Comparison of ENCODE assay signal across 8 cellular contexts in the genomic region with DNA sequence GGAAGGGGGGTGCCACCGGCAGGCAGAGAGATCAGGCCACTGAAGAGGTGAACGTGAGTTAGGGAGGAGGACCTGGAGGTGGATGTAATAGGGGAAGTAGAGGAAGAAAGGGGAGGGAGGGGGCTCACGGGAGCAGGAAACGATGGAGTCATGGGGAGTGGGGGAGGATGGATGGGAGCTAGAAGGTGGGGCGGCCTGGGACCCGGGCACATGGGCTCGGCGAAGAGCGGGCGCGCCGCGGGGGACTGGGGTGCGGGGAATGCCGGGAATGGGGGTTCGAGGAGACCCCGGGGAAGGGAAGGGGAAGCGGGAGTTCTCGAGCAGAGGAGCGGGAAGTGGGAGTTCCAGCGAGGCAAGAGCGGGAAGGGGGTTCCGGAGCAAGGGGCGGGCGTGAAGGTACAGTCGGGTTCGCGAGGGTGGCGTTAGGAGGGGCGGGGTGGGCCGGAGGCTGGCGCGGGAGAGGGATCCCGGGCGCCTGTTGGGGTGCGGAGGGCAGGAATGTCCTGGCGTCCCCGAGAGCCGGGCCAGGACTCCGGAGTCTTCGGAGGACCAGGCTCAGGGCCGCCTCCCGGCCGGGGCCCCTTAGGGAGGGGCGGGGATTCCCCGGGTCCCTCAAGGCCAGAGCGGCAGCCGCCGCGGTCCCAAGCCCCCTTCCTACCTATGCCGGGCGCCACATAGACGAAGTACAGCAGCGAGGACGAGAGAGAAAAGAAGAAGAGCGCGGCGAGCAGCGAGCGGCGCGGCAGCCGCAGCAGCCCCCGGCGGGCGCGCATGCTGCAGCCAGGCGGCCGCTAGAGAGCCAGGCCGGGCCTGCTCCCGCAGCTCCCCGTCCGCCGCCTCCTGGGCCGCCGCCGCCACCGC. TPM values are rescaled to one million over a fixed set of nuclear protein-coding genes. Genes with fewer than 3 reads are reported as not detected.
A peak's percentile ranks its signal among the peaks of the same experiment; 100 is the strongest.
DNase-seq lines count a peak whose midpoint lies in the region; ATAC-seq, FAIRE-seq and TF ChIP-seq lines count a peak whose summit lies in the region.

No MANE protein-coding gene starts in this region.

- peak overlapping the region; percentile 72 for H3K4me2 ChIP-seq in endothelial cell of umbilical vein (ENCODE audit: insufficient read depth, low read length)

- H3K4me1 ChIP-seq in endothelial cell of umbilical vein (ENCODE audit: control insufficient read depth, extremely low read depth, insufficient read depth, low read length) (peaks cover 23% of the 10 kb centered on the region), mucosa of stomach (ENCODE audit: control insufficient read depth, insufficient read depth, low read length) (peaks cover 14% of the 10 kb centered on the region), tibial nerve (peaks cover 0 to 54% (median 28%) of the 10 kb centered on the region in 4 donors)

- no peak for TF ChIP-seq EP300 in tibial nerve (IDR thresholded peaks at IDR 0.05)

- no TSS peak for BruUV-seq in endothelial cell of umbilical vein (replicated peaks; lab: Mats Ljungman, UMichigan)

- in situ Hi-C loops in G401 (cut with HindIII; ENCODE audit: low sequenced_read_pairs) = no loop called here

- H3K27ac ChIP-seq in endothelial cell of umbilical vein (ENCODE audit: insufficient read depth, low read depth, low read length) (peak overlapping the region; percentile 79), tibial nerve (peak overlapping the region; percentile 70 to 93 (median 91))

- CTCF ChIA-PET in endothelial cell of umbilical vein (lab: Charles Lee) = interaction anchor here (1.0 to 2.3 kb wide), 6 partner anchors 11 to 171 kb away, joined by 3 to 10 read pairs (median 4); no protein-coding TSS in a partner anchor

- ATAC-seq in GM21825 (IDR thresholded peaks at IDR 0.05; ENCODE audit: unreplicated experiment) = peak; percentile 46

- H3K79me2 ChIP-seq in endothelial cell of umbilical vein (ENCODE audit: control insufficient read depth, insufficient read depth, low read length) = peaks cover 53% of the 10 kb centered on the region

- no peaks in the 10 kb centered on the region for H3K27me3 ChIP-seq in endothelial cell of umbilical vein (ENCODE audit: control insufficient read depth in 2 of 2, insufficient read depth in 2 of 2, low read length in 2 of 2)
- H3K27me3 ChIP-seq in mucosa of stomach (ENCODE audit: control insufficient read depth, insufficient read depth, low read length) = no peaks in the 10 kb centered on the region
- H3K27me3 ChIP-seq in tibial nerve = no peaks in the 10 kb centered on the region

- TF ChIP-seq POLR2A in endothelial cell of umbilical vein (IDR thresholded peaks at IDR 0.05; ENCODE audit: low read depth, low read length) (peak; percentile 26), tibial nerve (IDR thresholded peaks at IDR 0.05) (no peak)

- FAIRE-seq in endothelial cell of umbilical vein (lab: Jason Lieb, UNC) = peak; percentile 59

- H3K4me3 ChIP-seq in endothelial cell of umbilical vein (replicated peaks in 1 of 3; ENCODE audit: insufficient read depth in 1 of 3, low read depth in 1 of 3, low read length in 3 of 3) (peak overlapping the region; percentile 81 to 93 (median 87)), mucosa of stomach (ENCODE audit: low read length) (peak overlapping the region; percentile 81), tibial nerve (peak overlapping the region; percentile 66 to 100 (median 84))

- H3K9me3 ChIP-seq in endothelial cell of umbilical vein (replicated peaks; ENCODE audit: control insufficient read depth, insufficient read depth, low read length) (no peaks in the 10 kb centered on the region), mucosa of stomach (ENCODE audit: control insufficient read depth, low read length) (no peaks in the 10 kb centered on the region), tibial nerve (no peaks in the 10 kb centered on the region)

- H2AFZ ChIP-seq in endothelial cell of umbilical vein (ENCODE audit: low read depth, low read length) = peak overlapping the region; percentile 62

- intact Hi-C loops in endothelial cell of umbilical vein (cut with micrococcal nuclease) = loop anchor here (2.0 to 5.0 kb wide), 3 partner anchors 51 to 102 kb away; a partner anchor contains a TSS

- DNase-seq in G401 (ENCODE audit: low spot score) (peak; percentile 37), LHCN-M2 (ENCODE audit: low read depth) (peak; percentile 20), endothelial cell of umbilical vein (ENCODE audit: low read depth, low spot score) (peak; percentile 48), tibial nerve (ENCODE audit: low spot score in 2 of 2) (no peak)
- peak; percentile 25 to 27 for DNase-seq in activated CD4-positive, alpha-beta T cell treated with anti-CD3 and anti-CD28 coated beads for 4 hours
- DNase-seq in central memory CD4-positive, alpha-beta T cell = no peak

- H3K36me3 ChIP-seq in endothelial cell of umbilical vein (ENCODE audit: control insufficient read depth in 2 of 2, extremely low read depth in 1 of 2, insufficient read depth in 2 of 2, low read length in 2 of 2) (no peaks in the 10 kb centered on the region), mucosa of stomach (ENCODE audit: control insufficient read depth, insufficient read depth, low read length) (no peaks in the 10 kb centered on the region), tibial nerve (no peaks in the 10 kb centered on the region)

- POLR2A ChIA-PET in endothelial cell of umbilical vein (lab: Charles Lee) = no interaction called here

- peak overlapping the region; percentile 93 for H3K9ac ChIP-seq in endothelial cell of umbilical vein (replicated peaks; ENCODE audit: extremely low read depth, insufficient read depth, low read length)
- peak overlapping the region; percentile 96 for H3K9ac ChIP-seq in mucosa of stomach (ENCODE audit: low read length)

- dilution Hi-C loops in endothelial cell of umbilical vein (cut with MboI; ENCODE audit: extremely low pct_ligation_motif_present, low sequenced_read_pairs) = no loop called here

- TF ChIP-seq CTCF in endothelial cell of umbilical vein (IDR thresholded peaks at IDR 0.05; ENCODE audit: extremely low read depth in 1 of 2, insufficient read depth in 1 of 2, low read depth in 1 of 2, low read length in 2 of 2) (no peak), tibial nerve (IDR thresholded peaks at IDR 0.05) (peak in 2 of 5 experiments; percentile 10 to 22)

- 1% methylated on average over 34 to 67 of the region's 78 CpGs for WGBS in tibial nerve, 2 donors

- no peaks in the 10 kb centered on the region for H3K9me1 ChIP-seq in endothelial cell of umbilical vein (replicated peaks; ENCODE audit: control insufficient read depth, extremely low read depth, insufficient read depth, low read length)

- H4K20me1 ChIP-seq in endothelial cell of umbilical vein (replicated peaks; ENCODE audit: control insufficient read depth, extremely low read depth, insufficient read depth, low read length) = no peaks in the 10 kb centered on the region

TF ChIP-seq in endothelial cell of umbilical vein, 7 proteins besides CTCF, POLR2A, EP300 and RAD21:
- peak; percentile 59 for TF ChIP-seq POLR2AphosphoS5 (IDR thresholded peaks at IDR 0.05; ENCODE audit: insufficient read depth, low read depth, low read length)
- TF ChIP-seq GATA2 (IDR thresholded peaks at IDR 0.05; ENCODE audit: insufficient read depth, insufficient read length, low read depth, low read length) = no peak
- TF ChIP-seq, protein P1, sequence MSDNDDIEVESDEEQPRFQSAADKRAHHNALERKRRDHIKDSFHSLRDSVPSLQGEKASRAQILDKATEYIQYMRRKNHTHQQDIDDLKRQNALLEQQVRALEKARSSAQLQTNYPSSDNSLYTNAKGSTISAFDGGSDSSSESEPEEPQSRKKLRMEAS (IDR thresholded peaks at IDR 0.05; ENCODE audit: insufficient read depth, insufficient read length) = no peak

RNA-seq across cellular contexts. Expression of a gene that starts 0.5 kb away (rescaled TPM):
- 25.5 and 38.4 TPM in 2 replicates for total RNA-seq in G401 (2014; rRNA removed; shearing (Covaris generic))
- total RNA-seq in LHCN-M2 (2014; rRNA removed) (29.1 and 31.5 TPM in 2 replicates), endothelial cell of umbilical vein (58.5 and 70.1 TPM in 2 replicates), tibial nerve (10 to 100 TPM; 13.6 to 25.2 (median 20.7) TPM)
- 12.1 TPM for polyA plus RNA-seq in LHCN-M2 (2012)
- 51.0 and 54.4 TPM in 2 replicates for polyA plus RNA-seq in endothelial cell of umbilical vein
- 48.8 and 51.0 TPM in 2 replicates for polyA plus RNA-seq in endothelial cell of umbilical vein (2011; cell fraction: cytosol; rRNA removed)
- 28.9 and 29.6 TPM in 2 replicates for polyA plus RNA-seq in endothelial cell of umbilical vein (2011; cell fraction: nucleus; rRNA removed)
- polyA plus RNA-seq in endothelial cell of umbilical vein (2012) = 33.3 and 39.7 TPM in 2 replicates
- polyA minus RNA-seq in endothelial cell of umbilical vein = 80.5 and 82.9 TPM in 2 replicates
- polyA minus RNA-seq in endothelial cell of umbilical vein (2011; cell fraction: cytosol; rRNA and poly(A)+ RNA removed) = 28.1 TPM
- 17.1 and 20.8 TPM in 2 replicates for polyA minus RNA-seq in endothelial cell of umbilical vein (2011; cell fraction: nucleus; rRNA and poly(A)+ RNA removed)

Comparison
In these comparisons a context has a peak if more than half of its experiments do, and no peak if none do; other contexts are left out.
1. DNase-seq: peak in G401 (single experiment), LHCN-M2 (single experiment), activated CD4-positive, alpha-beta T cell treated with anti-CD3 and anti-CD28 coated beads for 4 hours (2 of 2) and endothelial cell of umbilical vein (single experiment); none in tibial nerve (0 of 2) and central memory CD4-positive, alpha-beta T cell (single experiment).
2. Peak in every context shown above with its lines, with median percentiles within 50 percentile points of each other: H3K4me3 ChIP-seq.